In the genomic region with DNA sequence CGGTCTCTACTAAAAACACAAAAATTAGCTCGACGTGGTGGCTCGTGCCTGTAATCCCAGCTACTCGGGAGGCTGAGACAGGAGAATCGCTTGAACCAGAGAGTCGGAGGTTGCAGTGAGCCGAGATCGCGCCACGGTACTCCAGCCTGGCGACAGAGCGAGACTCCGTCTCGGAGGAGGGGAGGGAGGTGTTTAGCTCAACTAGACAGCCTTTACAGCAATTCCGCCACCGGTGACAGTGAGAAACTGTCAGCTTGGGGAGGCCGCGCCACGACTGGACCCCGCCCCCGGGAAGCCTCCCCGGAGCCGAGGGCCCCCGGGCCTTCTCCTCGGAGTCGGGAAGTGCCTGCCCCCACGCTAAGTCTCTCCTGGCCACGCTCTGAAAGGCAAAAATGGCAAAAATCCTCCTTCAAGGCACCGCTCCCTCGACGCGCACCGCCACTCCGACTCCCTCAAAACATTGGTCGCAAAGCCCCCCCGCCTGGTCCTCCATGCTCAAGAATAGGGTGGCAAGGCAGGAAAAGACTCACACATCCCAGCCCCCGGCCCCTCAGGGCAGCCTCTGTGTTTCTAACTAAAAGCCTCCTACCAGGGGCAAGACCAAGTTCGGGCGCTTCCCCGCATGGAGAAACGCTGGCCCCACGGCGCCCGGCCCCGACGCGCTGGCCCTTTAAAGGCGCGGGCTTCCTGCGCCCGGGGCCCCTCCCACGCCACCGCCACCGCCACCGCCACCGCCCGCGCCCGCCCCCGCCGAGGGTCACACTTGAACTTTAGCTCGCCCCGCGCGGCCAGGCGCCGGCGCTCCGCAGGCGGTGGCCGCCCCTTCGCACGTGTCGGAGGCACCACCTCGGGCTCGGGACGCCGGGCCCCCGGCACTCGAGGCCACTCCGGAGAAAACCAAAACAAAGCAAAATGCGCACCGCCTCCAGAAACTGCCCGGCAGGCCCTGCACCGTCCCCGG, we compare ENCODE assay signal across 8 cellular contexts. TPM values are rescaled to one million over a fixed set of nuclear protein-coding genes. Genes with fewer than 3 reads are reported as not detected.
DNase-seq lines count a peak whose midpoint lies in the region; ATAC-seq and TF ChIP-seq lines count a peak whose summit lies in the region.

No MANE protein-coding gene starts in this region.

- peak overlapping the region; percentile 37 for H3K4me3 ChIP-seq in HL-60 (replicated peaks; ENCODE audit: insufficient read depth, low read length)

- peaks cover 37% of the 10 kb centered on the region for H3K27me3 ChIP-seq in HL-60 (ENCODE audit: insufficient read depth, poor library complexity, severe bottlenecking)

- DNase-seq in HL-60 (ENCODE audit: low read depth in 1 of 2, low spot score in 1 of 2) (no peak), cerebellum (ENCODE audit: low spot score) (peak; percentile 27), left lobe of liver (ENCODE audit: low spot score) (peak; percentile 90)
- DNase-seq in activated CD4-positive, alpha-beta T cell treated with anti-CD3 and anti-CD28 coated beads for 1 hour = peak; percentile 49
- peak; percentile 78 for DNase-seq in stimulated activated CD4-positive, alpha-beta T cell treated with anti-CD3 and anti-CD28 coated beads, Interleukin-2, amount 100 ng/mL, for 24 hours

- TF ChIP-seq CTCF in 22Rv1 (IDR thresholded peaks at IDR 0.05) (no peak), HL-60 (IDR thresholded peaks at IDR 0.05; ENCODE audit: insufficient read depth, low read length) (no peak)

- H3K27ac ChIP-seq in 22Rv1 = peak overlapping the region; percentile 71
- no peak overlapping the region for H3K27ac ChIP-seq in HL-60 (replicated peaks)

- peak; percentile 25 for ATAC-seq in GM19035 (IDR thresholded peaks at IDR 0.05; ENCODE audit: unreplicated experiment)
- ATAC-seq in left lobe of liver = peak; percentile 75
- no peak for ATAC-seq in GM18868 (IDR thresholded peaks at IDR 0.05; ENCODE audit: unreplicated experiment)

RNA-seq across cellular contexts. Expression of gene FOXO1, which starts 2.1 kb away (rescaled TPM):
- total RNA-seq in cerebellum = 5.7 TPM
- 13.3 TPM for total RNA-seq in left lobe of liver

Comparison
In these comparisons a context has a peak if more than half of its experiments do, and no peak if none do; other contexts are left out.
1. DNase-seq: peak in activated CD4-positive, alpha-beta T cell treated with anti-CD3 and anti-CD28 coated beads for 1 hour (single experiment), cerebellum (single experiment), left lobe of liver (single experiment) and stimulated activated CD4-positive, alpha-beta T cell treated with anti-CD3 and anti-CD28 coated beads, Interleukin-2, amount 100 ng/mL, for 24 hours (2 of 2); none in HL-60 (0 of 2).